16 cellular contexts compared by ENCODE assay signal in the genomic region with DNA sequence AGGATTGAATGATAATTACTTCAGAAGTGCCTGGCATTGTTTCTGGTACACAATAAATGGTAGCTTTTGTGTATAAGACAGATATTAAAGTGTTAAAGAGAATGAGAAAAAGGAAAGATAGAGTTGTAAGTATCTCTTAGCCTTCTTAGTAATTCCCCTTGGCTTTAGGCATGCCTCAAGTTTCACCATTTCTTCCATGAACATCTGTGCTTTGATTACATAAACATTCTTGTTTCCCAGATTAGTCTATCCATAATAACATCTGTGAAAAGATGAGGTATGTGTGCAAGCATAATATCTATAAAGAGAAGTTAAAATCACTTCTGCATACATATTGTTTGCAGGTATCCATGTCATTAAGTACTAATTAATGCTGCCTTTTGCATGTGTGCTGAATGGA.
DNase-seq lines count a peak whose midpoint lies in the region; ATAC-seq and TF ChIP-seq lines count a peak whose summit lies in the region.
"Had no signal": no experiment of that assay in that cellular context is flagged by ENCODE, and none has a peak within 500 bp of the region (broad histone marks: within the 10 kb centered on the region; RNA-seq: fewer than 3 reads in every experiment).

No MANE protein-coding gene starts in this region.

- DNase-seq in IMR-90, result peak; percentile 0
- peak; percentile 40 for DNase-seq in fibroblast of mammary gland (ENCODE audit: low read depth)
- DNase-seq in mesenchymal stem cell, result peak; percentile 2
- DNase-seq in activated CD4-positive, alpha-beta T cell treated with anti-CD3 and anti-CD28 coated beads for 36 hours, result no peak
- DNase-seq in NCI-H1436 treated with DMSO at 0.1 percent for 48 hours (lab: John Stamatoyannopoulos, UW), result no peak
- DNase-seq: Calu3; CD8-positive, alpha-beta T cell; DMS79 treated with DMSO at 0.1 percent for 48 hours; GF-D8; H9; KBM-7 had no signal

- TF ChIP-seq CTCF in IMR-90 (conservative IDR thresholded peaks at IDR 0.05; ENCODE audit: low read depth, low read length), result no peak
- no peak for TF ChIP-seq CTCF in fibroblast of mammary gland (conservative IDR thresholded peaks at IDR 0.05; ENCODE audit: control insufficient read depth, insufficient read depth, low read depth, low read length)

- H3K4me3 ChIP-seq in IMR-90 (ENCODE audit: insufficient read depth, low read depth, low read length), result no peak overlapping the region
- no peak overlapping the region for H3K4me3 ChIP-seq in fibroblast of mammary gland (ENCODE audit: control insufficient read depth, low read depth, low read length)
- no peak overlapping the region for H3K4me3 ChIP-seq in mesenchymal stem cell (ENCODE audit: insufficient read depth in 1 of 2, low read depth in 1 of 2, low read length in 2 of 2)
- H3K4me3 ChIP-seq: BLaER1 treated with 17β-estradiol and CSF1 and Interleukin-3, amounts not matched to agents 10 nM and 100 nM had no signal

- no peak overlapping the region for H2BK5ac ChIP-seq in IMR-90 (ENCODE audit: low read depth, low read length, poor library complexity, severe bottlenecking)
- H2BK5ac ChIP-seq in mesenchymal stem cell (ENCODE audit: low read depth, low read length, poor library complexity, severe bottlenecking), result no peak overlapping the region

- no peak overlapping the region for H3K56ac ChIP-seq in IMR-90 (ENCODE audit: extremely low read depth, insufficient read depth, low read length)

- H3K27me3 ChIP-seq in IMR-90 (ENCODE audit: control insufficient read depth, insufficient read depth, low read length), result no peaks in the 10 kb centered on the region
- H3K27me3 ChIP-seq in mesenchymal stem cell (ENCODE audit: control insufficient read depth in 1 of 2, insufficient read depth in 1 of 2, low read length in 2 of 2), result peaks cover 0 to 6% of the 10 kb centered on the region in 2 experiments
- H3K27me3 ChIP-seq: BLaER1 treated with 17β-estradiol and CSF1 and Interleukin-3, amounts not matched to agents 10 nM and 100 nM had no signal

- no peak for TF ChIP-seq RAD21 in IMR-90 (IDR thresholded peaks at IDR 0.05; ENCODE audit: low read length)

- intact Hi-C loops in IMR-90 (cut with micrococcal nuclease), result no loop called here
- intact Hi-C loops in activated CD4-positive, alpha-beta T cell treated with anti-CD3 and anti-CD28 coated beads for 36 hours (cut with DNase I, micrococcal nuclease), result no loop called here

- H3K4me1 ChIP-seq in IMR-90 (ENCODE audit: control insufficient read depth, insufficient read depth, low read length) (no peaks in the 10 kb centered on the region), mesenchymal stem cell (ENCODE audit: control insufficient read depth, insufficient read depth, low read depth, low read length) (no peaks in the 10 kb centered on the region)
- H3K4me1 ChIP-seq: BLaER1 treated with 17β-estradiol and CSF1 and Interleukin-3, amounts not matched to agents 10 nM and 100 nM had no signal

- H4K8ac ChIP-seq in IMR-90 (ENCODE audit: low read depth in 2 of 2, low read length in 2 of 2), result no peak overlapping the region
- H4K8ac ChIP-seq in mesenchymal stem cell (ENCODE audit: low read length), result no peak overlapping the region

- H3K14ac ChIP-seq in IMR-90 (replicated peaks; ENCODE audit: low read depth, low read length) (no peak overlapping the region), mesenchymal stem cell (ENCODE audit: low read length in 2 of 2) (no peak overlapping the region)

- peaks cover 2% of the 10 kb centered on the region for H3K9me3 Mint-ChIP-seq in activated CD4-positive, alpha-beta T cell treated with anti-CD3 and anti-CD28 coated beads for 36 hours (ENCODE audit: low read depth)

- no peak overlapping the region for H2AK9ac ChIP-seq in IMR-90 (replicated peaks; ENCODE audit: low read depth, low read length, poor library complexity)

- in situ Hi-C loops in IMR-90 (cut with MboI; ENCODE audit: low sequenced_read_pairs), result no loop called here

- H3K4me2 ChIP-seq in IMR-90 (ENCODE audit: low read depth, low read length) (no peak overlapping the region), mesenchymal stem cell (ENCODE audit: low read length, poor library complexity, severe bottlenecking) (no peak overlapping the region)
- H3K4me2 ChIP-seq: BLaER1 treated with 17β-estradiol and CSF1 and Interleukin-3, amounts not matched to agents 10 nM and 100 nM had no signal

- H2BK20ac ChIP-seq in IMR-90 (ENCODE audit: low read depth, low read length), result no peak overlapping the region

- no peak for TF ChIP-seq POLR2A in IMR-90 (IDR thresholded peaks at IDR 0.05; ENCODE audit: low read depth, low read length)

- H2BK15ac ChIP-seq in IMR-90 (ENCODE audit: low read depth, low read length) (no peak overlapping the region), mesenchymal stem cell (ENCODE audit: low read depth, poor library complexity, severe bottlenecking) (no peak overlapping the region)

- H3K18ac ChIP-seq in IMR-90 (ENCODE audit: low read depth, low read length), result no peak overlapping the region
- no peak overlapping the region for H3K18ac ChIP-seq in mesenchymal stem cell (ENCODE audit: low read depth in 1 of 2, low read length in 2 of 2)

- no peak overlapping the region for H2AK5ac ChIP-seq in IMR-90 (ENCODE audit: low read depth, low read length)
- no peak overlapping the region for H2AK5ac ChIP-seq in mesenchymal stem cell (ENCODE audit: low read length, severe bottlenecking)

- BruUV-seq in IMR-90 (replicated peaks; lab: Mats Ljungman, UMichigan), result no TSS peak

- H4K91ac ChIP-seq in IMR-90 (ENCODE audit: insufficient read depth, low read depth, low read length), result no peak overlapping the region
- H4K91ac ChIP-seq in mesenchymal stem cell (ENCODE audit: low read length), result no peak overlapping the region

- dilution Hi-C loops in IMR-90 (cut with HindIII; ENCODE audit: low sequenced_read_pairs, unreplicated experiment), result no loop called here

- no peaks in the 10 kb centered on the region for H3K9me3 ChIP-seq in IMR-90 (ENCODE audit: control insufficient read depth, insufficient read depth, low read length)
- H3K9me3 ChIP-seq in mesenchymal stem cell (ENCODE audit: control insufficient read depth, low read length), result no peaks in the 10 kb centered on the region
- H3K9me3 ChIP-seq: BLaER1 treated with 17β-estradiol and CSF1 and Interleukin-3, amounts not matched to agents 10 nM and 100 nM had no signal

- H3K23ac ChIP-seq in IMR-90 (ENCODE audit: low read depth, low read length) (no peak overlapping the region), mesenchymal stem cell (ENCODE audit: low read length in 2 of 2) (no peak overlapping the region)

- H3K4me1 Mint-ChIP-seq in activated CD4-positive, alpha-beta T cell treated with anti-CD3 and anti-CD28 coated beads for 36 hours, result no peaks in the 10 kb centered on the region
- H3K4me1 Mint-ChIP-seq: B cell, H9, IgD-negative memory B cell had no signal

- CTCF ChIA-PET in IMR-90 (lab: Yijun Ruan, JAX), result no interaction called here
- CTCF ChIA-PET in activated CD4-positive, alpha-beta T cell treated with anti-CD3 and anti-CD28 coated beads for 36 hours (lab: Charles Lee), result no interaction called here

- no peak overlapping the region for H3K27ac Mint-ChIP-seq in activated CD4-positive, alpha-beta T cell treated with anti-CD3 and anti-CD28 coated beads for 36 hours
- H3K27ac Mint-ChIP-seq: B cell; CD8-positive, alpha-beta T cell; H9; IgD-negative memory B cell had no signal

- no peaks in the 10 kb centered on the region for H3K9me1 ChIP-seq in IMR-90 (ENCODE audit: insufficient read depth, low read length)

- no peak overlapping the region for H3K4me3 Mint-ChIP-seq in activated CD4-positive, alpha-beta T cell treated with anti-CD3 and anti-CD28 coated beads for 36 hours
- H3K4me3 Mint-ChIP-seq: B cell; CD8-positive, alpha-beta T cell; H9; IgD-negative memory B cell had no signal

- POLR2A ChIA-PET in IMR-90 (lab: Charles Lee; ENCODE audit: unreplicated experiment), result no interaction called here
- POLR2A ChIA-PET in activated CD4-positive, alpha-beta T cell treated with anti-CD3 and anti-CD28 coated beads for 36 hours (lab: Charles Lee), result no interaction called here

- no peaks in the 10 kb centered on the region for H3K36me3 Mint-ChIP-seq in activated CD4-positive, alpha-beta T cell treated with anti-CD3 and anti-CD28 coated beads for 36 hours (ENCODE audit: low read depth)
- H3K36me3 Mint-ChIP-seq: CD8-positive, alpha-beta T cell; IgD-negative memory B cell had no signal

- H3K27ac ChIP-seq in IMR-90 (ENCODE audit: insufficient read depth, low read length) (no peak overlapping the region), mesenchymal stem cell (ENCODE audit: low read length, poor library complexity, severe bottlenecking) (no peak overlapping the region)
- H3K27ac ChIP-seq: BLaER1 treated with 17β-estradiol and CSF1 and Interleukin-3, amounts not matched to agents 10 nM and 100 nM; HL-60 had no signal

- ATAC-seq in IMR-90 (ENCODE audit: low read depth) (no peak), HG03565 (IDR thresholded peaks at IDR 0.05; ENCODE audit: unreplicated experiment) (no peak)
- ATAC-seq in activated CD4-positive, alpha-beta T cell treated with anti-CD3 and anti-CD28 coated beads for 36 hours, result no peak
- ATAC-seq: CD8-positive, alpha-beta T cell had no signal

- H4K5ac ChIP-seq in IMR-90 (ENCODE audit: low read depth, low read length), result no peak overlapping the region

- H3K36me3 ChIP-seq in IMR-90 (ENCODE audit: control insufficient read depth, insufficient read depth, low read length), result no peaks in the 10 kb centered on the region
- no peaks in the 10 kb centered on the region for H3K36me3 ChIP-seq in mesenchymal stem cell (ENCODE audit: control insufficient read depth in 1 of 2, insufficient read depth in 2 of 2, low read depth in 1 of 2, low read length in 2 of 2)
- H3K36me3 ChIP-seq: BLaER1 treated with 17β-estradiol and CSF1 and Interleukin-3, amounts not matched to agents 10 nM and 100 nM had no signal

- H3K27me3 Mint-ChIP-seq in activated CD4-positive, alpha-beta T cell treated with anti-CD3 and anti-CD28 coated beads for 36 hours, result no peaks in the 10 kb centered on the region
- H3K27me3 Mint-ChIP-seq: B cell, IgD-negative memory B cell had no signal

- H2BK120ac ChIP-seq in IMR-90 (ENCODE audit: low read depth, low read length) (no peak overlapping the region), mesenchymal stem cell (ENCODE audit: low read depth, low read length) (no peak overlapping the region)

- no peaks in the 10 kb centered on the region for H3K79me1 ChIP-seq in IMR-90 (ENCODE audit: low read depth in 1 of 2, low read length in 2 of 2)
- no peaks in the 10 kb centered on the region for H3K79me1 ChIP-seq in mesenchymal stem cell (replicated peaks; ENCODE audit: low read length, poor library complexity, severe bottlenecking)

- no peak overlapping the region for H2AFZ ChIP-seq in IMR-90 (replicated peaks; ENCODE audit: low read length, poor library complexity)
- H2AFZ ChIP-seq in mesenchymal stem cell (ENCODE audit: low read depth, low read length), result no peak overlapping the region

- H2BK12ac ChIP-seq in mesenchymal stem cell (ENCODE audit: low read length in 2 of 2), result no peak overlapping the region

- H3K4ac ChIP-seq in IMR-90 (ENCODE audit: low read depth, low read length) (no peak overlapping the region), mesenchymal stem cell (ENCODE audit: low read depth in 1 of 2, low read length in 2 of 2) (no peak overlapping the region)

- no peaks in the 10 kb centered on the region for H4K20me1 ChIP-seq in IMR-90 (ENCODE audit: insufficient read depth, low read length)
- H4K20me1 ChIP-seq: BLaER1 treated with 17β-estradiol and CSF1 and Interleukin-3, amounts not matched to agents 10 nM and 100 nM had no signal

- H3K9ac ChIP-seq in IMR-90 (ENCODE audit: low read depth, low read length) (no peak overlapping the region), mesenchymal stem cell (ENCODE audit: low read length) (no peak overlapping the region)
- H3K9ac ChIP-seq: BLaER1 treated with 17β-estradiol and CSF1 and Interleukin-3, amounts not matched to agents 10 nM and 100 nM had no signal

Comparison
In these comparisons a context has a peak if more than half of its experiments do, and no peak if none do; other contexts are left out.
1. DNase-seq: peak in IMR-90 (single experiment), fibroblast of mammary gland (single experiment) and mesenchymal stem cell (single experiment); none in activated CD4-positive, alpha-beta T cell treated with anti-CD3 and anti-CD28 coated beads for 36 hours (single experiment) and NCI-H1436 treated with DMSO at 0.1 percent for 48 hours (single experiment).